ENCODE assay signal across 8 cellular contexts in genomic region chr1:225923692-225924555, GRCh38. TPM values are rescaled to one million over a fixed set of nuclear protein-coding genes. Genes with fewer than 3 reads are reported as not detected.
DNase-seq lines count a peak whose midpoint lies in the region; ATAC-seq and TF ChIP-seq lines count a peak whose summit lies in the region.

PYCR2 (minus strand) TSS chr1:225924250; CDS start chr1:225924110, 140 bp downstream.

- no peaks in the 10 kb centered on the region for H3K9me2 ChIP-seq in PC-3 (replicated peaks; ENCODE audit: low read length)

- ATAC-seq in GM21576 (IDR thresholded peaks at IDR 0.05; ENCODE audit: unreplicated experiment): peak; percentile 98
- ATAC-seq in PC-3: peak; percentile 91

- no peak for TF ChIP-seq CTCF in PC-3 (conservative IDR thresholded peaks at IDR 0.05; ENCODE audit: low read depth, low read length)

- peaks cover 5% of the 10 kb centered on the region; the same call in 1 of the 2 replicates for H3K36me3 ChIP-seq in PC-3 (ENCODE audit: low read depth, low read length)
- peaks cover 7% of the 10 kb centered on the region for H3K36me3 ChIP-seq in muscle layer of colon (ENCODE audit: insufficient read depth, low read length)

- H3K27me3 ChIP-seq in PC-3 (ENCODE audit: low read length) (no peaks in the 10 kb centered on the region), muscle layer of colon (ENCODE audit: control insufficient read depth in 1 of 2, insufficient read depth in 2 of 2, low read length in 2 of 2) (no peaks in the 10 kb centered on the region)

- CTCF ChIA-PET in PC-3 (lab: Charles Lee): interaction anchor here (0.6 to 0.8 kb wide), 2 partner anchors 27 to 49 kb away, joined by 3 to 4 read pairs; no protein-coding TSS in a partner anchor

- H3K4me2 ChIP-seq in PC-3 (ENCODE audit: low read length): peak within 1 kb of the TSS; percentile 85

- intact Hi-C loops in PC-3 (cut with micrococcal nuclease): loop anchor here (1.0 kb wide), 1 partner anchor 53 kb away; no protein-coding TSS in a partner anchor

- H4K20me1 ChIP-seq in PC-3 (ENCODE audit: low read length): peaks cover 3% of the 10 kb centered on the region; the same call in 1 of the 2 replicates

- no peaks in the 10 kb centered on the region for H3K9me3 ChIP-seq in PC-3 (ENCODE audit: low read length)
- no peaks in the 10 kb centered on the region for H3K9me3 ChIP-seq in muscle layer of colon (ENCODE audit: low read length)

- no peaks in the 10 kb centered on the region for H3F3A ChIP-seq in PC-3 (ENCODE audit: low read length, unreplicated experiment)

- H3K4me1 ChIP-seq in PC-3 (ENCODE audit: insufficient read depth, low read length) (peaks cover 46% of the 10 kb centered on the region), muscle layer of colon (ENCODE audit: insufficient read depth, low read length) (peaks cover 14% of the 10 kb centered on the region)

- peak within 1 kb of the TSS; percentile 95 for H3K9ac ChIP-seq in PC-3 (ENCODE audit: low read length)
- peak within 1 kb of the TSS; percentile 93 for H3K9ac ChIP-seq in muscle layer of colon (ENCODE audit: low read length)

- H3K79me2 ChIP-seq in PC-3 (ENCODE audit: low read length): peaks cover 28% of the 10 kb centered on the region

- TF ChIP-seq EP300 in Ishikawa (IDR thresholded peaks at IDR 0.05; ENCODE audit: borderline replicate concordance): no peak

- TF ChIP-seq RAD21 in Ishikawa (IDR thresholded peaks at IDR 0.05; ENCODE audit: low read depth): no peak

- peak within 1 kb of the TSS; percentile 77 for H2AFZ ChIP-seq in PC-3 (ENCODE audit: low read length)

- TSS peak; percentile 72 for BruUV-seq in PC-3 (replicated peaks; lab: Mats Ljungman, UMichigan)

- POLR2A ChIA-PET in PC-3 (lab: Charles Lee; ENCODE audit: unreplicated experiment): interaction anchor here (0.5 to 1.5 kb wide), 7 partner anchors 21 to 1015 kb away, joined by 3 to 14 read pairs (median 5); partner anchors contain the start of genes H3-3A and TMEM63A

- peak within 1 kb of the TSS; percentile 89 for H3K4me3 ChIP-seq in PC-3 (ENCODE audit: low read length)
- peak within 1 kb of the TSS; percentile 95 to 97 for H3K4me3 ChIP-seq in muscle layer of colon (ENCODE audit: low read depth in 1 of 2, low read length in 2 of 2)

- DNase-seq in DMS114 treated with DMSO at 0.1 percent for 48 hours (lab: John Stamatoyannopoulos, UW; ENCODE audit: unreplicated experiment) (peak; percentile 86), PC-3 (peak; percentile 99), activated T-cell treated with anti-CD3 and anti-CD28 coated beads for 48 hours (ENCODE audit: low read depth) (peak; percentile 97), erythroblast (lab: John Stamatoyannopoulos, UW) (peak; percentile 98 to 99)
- DNase-seq in stimulated activated CD8-positive, alpha-beta memory T cell treated with anti-CD3 and anti-CD28 coated beads, Interleukin-7, amount 100 ng/mL, for 24 hours (ENCODE audit: low read depth): peak; percentile 86

- peak; percentile 97 for TF ChIP-seq POLR2A in erythroblast (IDR thresholded peaks at IDR 0.05; ENCODE audit: low read length)

- H3K27ac ChIP-seq in PC-3 (ENCODE audit: low read length): peak within 1 kb of the TSS; percentile 72
- peak within 1 kb of the TSS; percentile 97 for H3K27ac ChIP-seq in muscle layer of colon (ENCODE audit: low read depth, low read length)

TF ChIP-seq in Ishikawa, 13 proteins besides CTCF, POLR2A, EP300 and RAD21:
- TF ChIP-seq CREB1 (IDR thresholded peaks at IDR 0.05; ENCODE audit: low read depth): 0 out of 2 replicates have a peak, but pooled peaks have one; percentile 20
- TF ChIP-seq CEBPB (IDR thresholded peaks at IDR 0.05): peak; percentile 62; the same call in 1 of the 2 replicates
- peak; percentile 44; the same call in 1 of the 2 replicates for TF ChIP-seq ZBTB7A (IDR thresholded peaks at IDR 0.05; ENCODE audit: low read depth)
- peak; percentile 90 for TF ChIP-seq MAX (IDR thresholded peaks at IDR 0.05)
- TF ChIP-seq NFIC (IDR thresholded peaks at IDR 0.05): 0 out of 2 replicates have a peak, but pooled peaks have one; percentile 35
- TF ChIP-seq EGR1 (IDR thresholded peaks at IDR 0.05): no peak
- no peak for TF ChIP-seq REST (IDR thresholded peaks at IDR 0.05; ENCODE audit: low read depth)
- TF ChIP-seq TCF12 (IDR thresholded peaks at IDR 0.05; ENCODE audit: low read depth): peak; percentile 45
- TF ChIP-seq TAF1 (IDR thresholded peaks at IDR 0.05; ENCODE audit: low read depth): peak; percentile 90
- TF ChIP-seq YY1 (IDR thresholded peaks at IDR 0.05; ENCODE audit: low read depth): peak; percentile 78
- TF ChIP-seq USF1 (IDR thresholded peaks at IDR 0.05): peak; percentile 95
- 0 out of 2 replicates have a peak, but pooled peaks have one; percentile 5 for TF ChIP-seq TEAD4 (IDR thresholded peaks at IDR 0.05)
- TF ChIP-seq FOXM1 (IDR thresholded peaks at IDR 0.05; ENCODE audit: borderline replicate concordance, low read depth): no peak

RNA-seq across cellular contexts. Expression of gene PYCR2, which starts in this region (rescaled TPM):
- 57.7 and 69.0 TPM in 2 replicates for total RNA-seq in PC-3 (2014; rRNA removed)

Comparison
In these comparisons a context has a peak if more than half of its experiments do, and no peak if none do; other contexts are left out.
1. Peak in every context shown above with its lines: DNase-seq, ATAC-seq, H3K4me3 ChIP-seq and H3K27ac ChIP-seq.